In the genomic region with DNA sequence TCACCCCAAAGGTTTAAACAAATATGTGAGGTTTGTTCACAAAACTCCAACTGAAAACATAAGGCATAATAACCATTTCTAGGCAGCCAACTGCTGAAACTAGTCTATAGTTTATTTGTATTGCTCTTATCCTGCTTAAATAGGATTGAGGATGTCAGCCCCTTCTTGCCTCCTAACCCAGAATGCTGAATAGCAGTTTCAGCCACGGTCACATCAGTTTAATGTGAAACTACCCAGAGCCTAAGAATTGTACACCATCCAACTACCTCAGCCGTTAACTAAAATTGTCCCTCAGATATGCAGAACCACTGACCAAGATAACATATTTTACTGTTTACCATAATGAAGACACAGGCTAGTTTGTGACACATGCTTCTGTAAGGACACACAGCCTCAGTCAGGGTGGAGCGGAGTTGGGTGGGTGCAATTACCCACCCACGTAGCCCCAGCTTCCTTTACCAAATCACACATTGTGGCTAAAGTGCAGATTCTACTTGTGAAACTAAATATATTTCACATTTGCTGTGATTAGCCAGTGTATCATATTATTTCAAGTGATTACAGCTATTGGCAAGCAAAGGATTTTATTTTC, we compare ENCODE assay signal across 22 cellular contexts.
A peak's percentile ranks its signal among the peaks of the same experiment; 100 is the strongest.
DNase-seq lines count a peak whose midpoint lies in the region; ATAC-seq and TF ChIP-seq lines count a peak whose summit lies in the region.
"Had no signal": no experiment of that assay in that cellular context is flagged by ENCODE, and none has a peak within 500 bp of the region (broad histone marks: within the 10 kb centered on the region; RNA-seq: fewer than 3 reads in every experiment).

No MANE protein-coding gene starts in this region.

- no peaks in the 10 kb centered on the region for H3K27me3 ChIP-seq in IMR-90 (ENCODE audit: control insufficient read depth, insufficient read depth, low read length)
- no peaks in the 10 kb centered on the region for H3K27me3 ChIP-seq in osteoblast (ENCODE audit: insufficient read depth, low read length)

- H4K8ac ChIP-seq in IMR-90 (ENCODE audit: low read depth in 2 of 2, low read length in 2 of 2), result no peak overlapping the region

- no peaks in the 10 kb centered on the region for H3K4me1 ChIP-seq in IMR-90 (ENCODE audit: control insufficient read depth, insufficient read depth, low read length)
- H3K4me1 ChIP-seq in osteoblast (ENCODE audit: insufficient read depth, low read length), result peaks cover 26% of the 10 kb centered on the region
- H3K4me1 ChIP-seq: A549 had no signal

- H2AK5ac ChIP-seq in IMR-90 (ENCODE audit: low read depth, low read length), result no peak overlapping the region

- WGBS in IMR-90 (ENCODE audit: extremely low coverage in 2 of 2, insufficient read length in 1 of 2), 2 experiments, result no CpG with 5 or more reads among the region's 4 CpGs

- H2BK5ac ChIP-seq in IMR-90 (ENCODE audit: low read depth, low read length, poor library complexity, severe bottlenecking), result no peak overlapping the region

- no peak for TF ChIP-seq CTCF in AG10803 (conservative IDR thresholded peaks at IDR 0.05; ENCODE audit: low read length)
- no peak for TF ChIP-seq CTCF in IMR-90 (conservative IDR thresholded peaks at IDR 0.05; ENCODE audit: low read depth, low read length)
- no peak for TF ChIP-seq CTCF in osteoblast (IDR thresholded peaks at IDR 0.05; ENCODE audit: extremely low read depth, low read depth, low read length)

- H2BK20ac ChIP-seq in IMR-90 (ENCODE audit: low read depth, low read length), result no peak overlapping the region

- CTCF ChIA-PET in IMR-90 (lab: Yijun Ruan, JAX), result interaction anchor here (0.8 kb wide), 1 partner anchor 19 kb away, joined by 4 read pairs; no protein-coding TSS in a partner anchor

- H2AK9ac ChIP-seq in IMR-90 (replicated peaks; ENCODE audit: low read depth, low read length, poor library complexity), result no peak overlapping the region

- no peak overlapping the region for H2BK120ac ChIP-seq in IMR-90 (ENCODE audit: low read depth, low read length)

- H3K36me3 ChIP-seq in IMR-90 (ENCODE audit: control insufficient read depth, insufficient read depth, low read length), result no peaks in the 10 kb centered on the region
- H3K36me3 ChIP-seq in osteoblast (ENCODE audit: insufficient read depth, low read length), result no peaks in the 10 kb centered on the region

- BruUV-seq in IMR-90 (replicated peaks; lab: Mats Ljungman, UMichigan), result no TSS peak

- no peaks in the 10 kb centered on the region for H3K79me2 ChIP-seq in osteoblast (ENCODE audit: insufficient read depth, low read length)

- no peak overlapping the region for H4K5ac ChIP-seq in IMR-90 (ENCODE audit: low read depth, low read length)

- H2AFZ ChIP-seq in IMR-90 (replicated peaks; ENCODE audit: low read length, poor library complexity), result no peak overlapping the region
- peak overlapping the region; percentile 11 for H2AFZ ChIP-seq in osteoblast (ENCODE audit: low read length)

- intact Hi-C loops in IMR-90 (cut with micrococcal nuclease), result no loop called here

- H3K27ac ChIP-seq in IMR-90 (ENCODE audit: insufficient read depth, low read length) (no peak overlapping the region), osteoblast (ENCODE audit: low read depth, low read length) (peak overlapping the region; percentile 51)
- H3K27ac ChIP-seq: A549, HL-60, SK-N-MC had no signal

- H3K4me3 ChIP-seq in AG10803 (ENCODE audit: low read length), result no peak overlapping the region
- no peak overlapping the region for H3K4me3 ChIP-seq in IMR-90 (ENCODE audit: insufficient read depth, low read depth, low read length)
- H3K4me3 ChIP-seq in osteoblast (ENCODE audit: insufficient read depth, low read length), result no peak overlapping the region
- H3K4me3 ChIP-seq: A549, SK-N-MC had no signal

- H3K9me3 ChIP-seq in IMR-90 (ENCODE audit: control insufficient read depth, insufficient read depth, low read length), result no peaks in the 10 kb centered on the region
- H3K9me3 ChIP-seq in osteoblast (ENCODE audit: low read depth, low read length), result no peaks in the 10 kb centered on the region
- H3K9me3 ChIP-seq: A549 had no signal

- no peak for TF ChIP-seq RAD21 in IMR-90 (IDR thresholded peaks at IDR 0.05; ENCODE audit: low read length)

- POLR2A ChIA-PET in IMR-90 (lab: Charles Lee; ENCODE audit: unreplicated experiment), result no interaction called here

- H2BK15ac ChIP-seq in IMR-90 (ENCODE audit: low read depth, low read length), result no peak overlapping the region

- in situ Hi-C loops in IMR-90 (cut with MboI; ENCODE audit: low sequenced_read_pairs), result no loop called here

- H3K23ac ChIP-seq in IMR-90 (ENCODE audit: low read depth, low read length), result no peak overlapping the region

- no peak overlapping the region for H4K91ac ChIP-seq in IMR-90 (ENCODE audit: insufficient read depth, low read depth, low read length)

- H3K4me2 ChIP-seq in IMR-90 (ENCODE audit: low read depth, low read length) (no peak overlapping the region), osteoblast (ENCODE audit: insufficient read depth, low read length) (peak overlapping the region; percentile 52)
- H3K4me2 ChIP-seq: A549 had no signal

- no peaks in the 10 kb centered on the region for H4K20me1 ChIP-seq in IMR-90 (ENCODE audit: insufficient read depth, low read length)
- no peaks in the 10 kb centered on the region for H4K20me1 ChIP-seq in osteoblast (ENCODE audit: insufficient read depth, low read length)

- DNase-seq in AG10803 (ENCODE audit: low read depth) (peak; percentile 6), IMR-90 (no peak), dedifferentiated amniotic fluid mesenchymal stem cell (ENCODE audit: extremely low spot score) (peak; percentile 28), osteoblast (ENCODE audit: insufficient read length, low spot score, missing footprints) (no peak), NOMO-1 treated with DMSO at 0.1 percent for 48 hours (lab: John Stamatoyannopoulos, UW; ENCODE audit: unreplicated experiment) (no peak), Ammon's horn (ENCODE audit: low spot score) (no peak)
- no peak for DNase-seq in central memory CD4-positive, alpha-beta T cell
- DNase-seq: CD4-positive, CD25-positive, alpha-beta regulatory T cell; DMS79; H9; HFFc6; KBM-7; NCI-H1105; NCI-H146; NCI-H2029; NCI-H510A treated with DMSO at 0.1 percent for 48 hours; NCI-H748 treated with DMSO at 0.1 percent for 48 hours; SHP77 had no signal

- no peak overlapping the region for H3K9ac ChIP-seq in IMR-90 (ENCODE audit: low read depth, low read length)

- H3K14ac ChIP-seq in IMR-90 (replicated peaks; ENCODE audit: low read depth, low read length), result no peak overlapping the region

- no peak overlapping the region for H3K18ac ChIP-seq in IMR-90 (ENCODE audit: low read depth, low read length)

- no peaks in the 10 kb centered on the region for H3K79me1 ChIP-seq in IMR-90 (ENCODE audit: low read depth in 1 of 2, low read length in 2 of 2)

- TF ChIP-seq POLR2A in IMR-90 (IDR thresholded peaks at IDR 0.05; ENCODE audit: low read depth, low read length), result no peak

- no peak overlapping the region for H3K56ac ChIP-seq in IMR-90 (ENCODE audit: extremely low read depth, insufficient read depth, low read length)

- no peaks in the 10 kb centered on the region for H3K9me1 ChIP-seq in IMR-90 (ENCODE audit: insufficient read depth, low read length)

- ATAC-seq in IMR-90 (ENCODE audit: low read depth), result 0 out of 2 replicates have a peak, but pooled peaks have one; percentile 21
- ATAC-seq: A549, HepG2 had no signal

- no peak overlapping the region for H3K4ac ChIP-seq in IMR-90 (ENCODE audit: low read depth, low read length)

- dilution Hi-C loops in IMR-90 (cut with HindIII; ENCODE audit: low sequenced_read_pairs, unreplicated experiment), result no loop called here

TF ChIP-seq in IMR-90, 13 proteins besides CTCF, POLR2A, EP300 and RAD21:
- no peak for TF ChIP-seq CEBPB (IDR thresholded peaks at IDR 0.05; ENCODE audit: low read depth, low read length)

Comparison
In these comparisons a context has a peak if more than half of its experiments do, and no peak if none do; other contexts are left out.
1. DNase-seq: peak in AG10803 (single experiment) and dedifferentiated amniotic fluid mesenchymal stem cell (single experiment); none in IMR-90 (single experiment), osteoblast (single experiment), NOMO-1 treated with DMSO at 0.1 percent for 48 hours (single experiment), Ammon's horn (single experiment) and central memory CD4-positive, alpha-beta T cell (single experiment).